Comparison of ENCODE assay signal across 23 cellular contexts in genomic region chr2:44894058-44894457, GRCh38.
A peak's percentile ranks its signal among the peaks of the same experiment; 100 is the strongest.
DNase-seq lines count a peak whose midpoint lies in the region; ATAC-seq and FAIRE-seq lines count a peak whose summit lies in the region.
"Had no signal": no experiment of that assay in that cellular context is flagged by ENCODE, and none has a peak within 500 bp of the region (broad histone marks: within the 10 kb centered on the region; RNA-seq: fewer than 3 reads in every experiment).

No MANE protein-coding gene starts in this region.

- H3K4me1 Mint-ChIP-seq in stimulated activated memory B cell treated with anti-CD40 and anti-IgM and Interleukin-4, amounts not matched to agents 10 μg/mL and 1 μg/mL and 100 μg/mL, for 72 hours = peaks cover 6% of the 10 kb centered on the region
- H3K4me1 Mint-ChIP-seq: activated naive CD8-positive, alpha-beta T cell treated with anti-CD3 and anti-CD28 coated beads, Interleukin-2, amount 10 ng/mL, durations not matched to agents 7 days and 5 days had no signal

- DNase-seq in stimulated activated CD4-positive, alpha-beta T cell treated with anti-CD3 and anti-CD28 coated beads, Interleukin-1b, Interleukin-23, amount 100 ng/mL, for 48 hours = peak; percentile 30
- no peak for DNase-seq in stimulated activated CD4-positive, alpha-beta T cell treated with anti-CD3 and anti-CD28 coated beads, Interleukin-4, amount 100 ng/mL, for 1 hour
- DNase-seq in GM19239 (ENCODE audit: insufficient read length, low spot score) = peak; percentile 22
- DNase-seq in NCI-H526 treated with DMSO at 0.1 percent for 48 hours (lab: John Stamatoyannopoulos, UW) = no peak
- DNase-seq: activated naive CD8-positive, alpha-beta T cell treated with anti-CD3 and anti-CD28 coated beads, Interleukin-2, amount 10 ng/mL, durations not matched to agents 7 days and 5 days; activated T-cell treated with anti-CD3 and anti-CD28 coated beads, Interleukin-2, amount 50 U/mL, for 4 hours; CD8-positive, alpha-beta T cell; effector CD4-positive, alpha-beta T cell; GF-D8; hippocampal formation; lower lobe of right lung; NCI-H1092 treated with DMSO at 0.1 percent for 48 hours; NCI-H2107; NCI-H524 treated with DMSO at 0.1 percent for 48 hours; T1000 had no signal

- no peak overlapping the region for H3K4me3 Mint-ChIP-seq in stimulated activated memory B cell treated with anti-CD40 and anti-IgM and Interleukin-4, amounts not matched to agents 10 μg/mL and 1 μg/mL and 100 μg/mL, for 72 hours
- H3K4me3 Mint-ChIP-seq: activated naive CD8-positive, alpha-beta T cell treated with anti-CD3 and anti-CD28 coated beads, Interleukin-2, amount 10 ng/mL, durations not matched to agents 7 days and 5 days; activated T-cell treated with anti-CD3 and anti-CD28 coated beads, Interleukin-2, amount 50 U/mL, for 4 hours; CD8-positive, alpha-beta T cell had no signal

- FAIRE-seq in GM19239 (lab: Jason Lieb, UNC) = peak; percentile 57
- FAIRE-seq: frontal cortex, HepG2, islet of Langerhans had no signal

- H3K27me3 Mint-ChIP-seq in stimulated activated memory B cell treated with anti-CD40 and anti-IgM and Interleukin-4, amounts not matched to agents 10 μg/mL and 1 μg/mL and 100 μg/mL, for 72 hours = peaks cover 32% of the 10 kb centered on the region

- H3K36me3 Mint-ChIP-seq in stimulated activated memory B cell treated with anti-CD40 and anti-IgM and Interleukin-4, amounts not matched to agents 10 μg/mL and 1 μg/mL and 100 μg/mL, for 72 hours = no peaks in the 10 kb centered on the region
- H3K36me3 Mint-ChIP-seq: activated naive CD8-positive, alpha-beta T cell treated with anti-CD3 and anti-CD28 coated beads, Interleukin-2, amount 10 ng/mL, durations not matched to agents 7 days and 5 days; CD8-positive, alpha-beta T cell had no signal

- no peak overlapping the region for H3K27ac Mint-ChIP-seq in stimulated activated memory B cell treated with anti-CD40 and anti-IgM and Interleukin-4, amounts not matched to agents 10 μg/mL and 1 μg/mL and 100 μg/mL, for 72 hours
- H3K27ac Mint-ChIP-seq: activated naive CD8-positive, alpha-beta T cell treated with anti-CD3 and anti-CD28 coated beads, Interleukin-2, amount 10 ng/mL, durations not matched to agents 7 days and 5 days; CD8-positive, alpha-beta T cell had no signal

- ATAC-seq in HG03378 (IDR thresholded peaks at IDR 0.05; ENCODE audit: unreplicated experiment) (peak; percentile 60), HG03521 (IDR thresholded peaks at IDR 0.05; ENCODE audit: unreplicated experiment) (no peak), GM21360 (IDR thresholded peaks at IDR 0.05; ENCODE audit: unreplicated experiment) (no peak)
- ATAC-seq in stimulated activated memory B cell treated with anti-CD40 and anti-IgM and Interleukin-4, amounts not matched to agents 10 μg/mL and 1 μg/mL and 100 μg/mL, for 72 hours = peak; percentile 56
- ATAC-seq: CD8-positive, alpha-beta T cell; esophagus mucosa; HepG2; lower lobe of right lung had no signal

- H3K9me3 Mint-ChIP-seq in stimulated activated memory B cell treated with anti-CD40 and anti-IgM and Interleukin-4, amounts not matched to agents 10 μg/mL and 1 μg/mL and 100 μg/mL, for 72 hours = peaks cover 11% of the 10 kb centered on the region

Comparison
In these comparisons a context has a peak if more than half of its experiments do, and no peak if none do; other contexts are left out.
1. DNase-seq: peak in stimulated activated CD4-positive, alpha-beta T cell treated with anti-CD3 and anti-CD28 coated beads, Interleukin-1b, Interleukin-23, amount 100 ng/mL, for 48 hours (single experiment) and GM19239 (single experiment); none in stimulated activated CD4-positive, alpha-beta T cell treated with anti-CD3 and anti-CD28 coated beads, Interleukin-4, amount 100 ng/mL, for 1 hour (single experiment) and NCI-H526 treated with DMSO at 0.1 percent for 48 hours (single experiment).
2. ATAC-seq: peak in HG03378 (single experiment) and stimulated activated memory B cell treated with anti-CD40 and anti-IgM and Interleukin-4, amounts not matched to agents 10 μg/mL and 1 μg/mL and 100 μg/mL, for 72 hours (single experiment); none in HG03521 (single experiment) and GM21360 (single experiment).